7 cellular contexts compared by ENCODE assay signal in the genomic region with DNA sequence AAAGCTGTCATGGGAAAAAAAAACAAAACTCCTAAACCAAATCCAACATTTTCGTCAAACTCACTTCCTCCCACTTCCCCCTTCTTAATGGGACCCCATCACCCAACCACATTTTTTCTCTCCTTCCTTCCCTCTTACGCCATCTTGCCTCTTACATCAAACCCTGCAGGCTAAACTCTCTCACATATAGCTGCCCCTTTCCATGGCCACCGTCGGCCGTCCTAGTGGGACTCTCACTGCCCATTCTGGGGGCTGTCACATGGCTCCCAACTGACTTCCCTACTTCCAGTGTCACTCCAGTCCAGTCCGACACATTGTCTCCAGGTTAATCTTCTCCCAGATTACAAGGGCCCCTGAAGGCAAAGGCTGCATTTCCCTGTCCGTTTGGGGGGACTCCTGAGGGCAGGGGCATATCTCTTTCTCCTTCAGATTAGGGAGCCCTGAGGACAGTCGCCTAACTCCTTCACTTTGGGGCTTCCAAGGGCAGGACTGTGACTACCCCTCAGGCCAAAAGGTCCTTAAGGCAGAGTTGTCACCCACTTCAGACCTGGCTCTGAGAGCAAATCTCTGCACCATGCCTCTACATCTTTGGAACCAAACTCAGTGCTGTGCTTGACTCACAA. TPM values are rescaled to one million over a fixed set of nuclear protein-coding genes. Genes with fewer than 3 reads are reported as not detected.
DNase-seq lines count a peak whose midpoint lies in the region; ATAC-seq, FAIRE-seq and TF ChIP-seq lines count a peak whose summit lies in the region.

No MANE protein-coding gene starts in this region.

- peaks cover 5% of the 10 kb centered on the region for H3K27me3 Mint-ChIP-seq in nephron (ENCODE audit: low read depth)

- no peaks in the 10 kb centered on the region for H3K36me3 ChIP-seq in MG63
- H3K36me3 ChIP-seq in bronchial epithelial cell (ENCODE audit: control insufficient read depth, insufficient read depth, low read length) = no peaks in the 10 kb centered on the region

- peak overlapping the region; percentile 82 for H3K4me3 ChIP-seq in MG63
- H3K4me3 ChIP-seq in bronchial epithelial cell (ENCODE audit: low read depth, low read length) = peak overlapping the region; percentile 69

- peak; percentile 5 for ATAC-seq in GM21515 (IDR thresholded peaks at IDR 0.05; ENCODE audit: unreplicated experiment)
- ATAC-seq in GM21390 (IDR thresholded peaks at IDR 0.05; ENCODE audit: unreplicated experiment) = no peak

- FAIRE-seq in bronchial epithelial cell (lab: Jason Lieb, UNC) = no peak

- H3K9me3 ChIP-seq in MG63 = no peaks in the 10 kb centered on the region

- no peaks in the 10 kb centered on the region for H3K27me3 ChIP-seq in MG63
- H3K27me3 ChIP-seq in bronchial epithelial cell (ENCODE audit: control insufficient read depth, insufficient read depth, low read length) = no peaks in the 10 kb centered on the region

- peaks cover 13% of the 10 kb centered on the region for H3K4me1 Mint-ChIP-seq in nephron

- peak overlapping the region; percentile 98 to 99 (median 98) for H3K4me3 Mint-ChIP-seq in nephron

- DNase-seq in MG63 = no peak
- no peak for DNase-seq in bronchial epithelial cell (ENCODE audit: low read depth)
- DNase-seq in mesenteric fat pad (ENCODE audit: low spot score) = no peak
- DNase-seq in NCI-H187 (lab: John Stamatoyannopoulos, UW) = no peak

- no peaks in the 10 kb centered on the region for H3K36me3 Mint-ChIP-seq in nephron (ENCODE audit: low read depth)

- peak overlapping the region; percentile 29 to 64 (median 53) for H3K27ac Mint-ChIP-seq in nephron

- TF ChIP-seq CTCF in bronchial epithelial cell (IDR thresholded peaks at IDR 0.05; ENCODE audit: insufficient read depth, low read length, severe bottlenecking) (no peak), nephron (IDR thresholded peaks at IDR 0.05; ENCODE audit: unreplicated experiment in 3 of 3) (no peak)

- H3K9me3 Mint-ChIP-seq in nephron = no peaks in the 10 kb centered on the region

RNA-seq across cellular contexts. Expression of gene UBXN11, which starts 0.7 kb away (rescaled TPM):
- total RNA-seq in MG63 (2014; rRNA removed; shearing (Covaris generic); ENCODE audit: low replicate concordance) = 3.9 and 6.1 TPM in 2 replicates
- total RNA-seq in bronchial epithelial cell (2.6 and 3.1 TPM in 2 replicates), mesenteric fat pad (22.2 TPM)

RNA-seq across cellular contexts. Expression of gene CD52, which starts 12.0 kb away (rescaled TPM):
- total RNA-seq in MG63 (2014; rRNA removed; shearing (Covaris generic); ENCODE audit: low replicate concordance) = not detected in 2 replicates
- total RNA-seq in bronchial epithelial cell (not detected in 2 replicates), mesenteric fat pad (27.1 TPM)

RNA-seq across cellular contexts. Expression of gene SH3BGRL3, which starts 25.9 kb away (rescaled TPM):
- total RNA-seq in MG63 (2014; rRNA removed; shearing (Covaris generic); ENCODE audit: low replicate concordance) = 20.2 and 22.3 TPM in 2 replicates
- total RNA-seq in bronchial epithelial cell = 14.5 and 28.7 TPM in 2 replicates
- total RNA-seq in mesenteric fat pad = 229 TPM

RNA-seq across cellular contexts. Expression of gene CRYBG2, which starts 48.2 kb away (rescaled TPM):
- total RNA-seq in MG63 (2014; rRNA removed; shearing (Covaris generic); ENCODE audit: low replicate concordance) = not detected in 2 replicates
- total RNA-seq in bronchial epithelial cell (19.5 and 67.7 TPM in 2 replicates), mesenteric fat pad (0.06 TPM)

Comparison
In these comparisons a context has a peak if more than half of its experiments do, and no peak if none do; other contexts are left out.
1. RNA of gene CD52, which starts 12.0 kb away (total RNA-seq): 27.1 TPM in mesenteric fat pad (single experiment); not detected in MG63 and not detected in bronchial epithelial cell; every median in the first group is over 10 times any median in the second.